13 cellular contexts compared by ENCODE assay signal in genomic region chr10:96541921-96542320, GRCh38. TPM values are rescaled to one million over a fixed set of nuclear protein-coding genes. Genes with fewer than 3 reads are reported as not detected.
"Had no signal": no experiment of that assay in that cellular context is flagged by ENCODE, and none has a peak within 500 bp of the region (broad histone marks: within the 10 kb centered on the region; RNA-seq: fewer than 3 reads in every experiment).

No MANE protein-coding gene starts in this region.

- H3K27ac ChIP-seq: brain microvascular endothelial cell, ovary, testis had no signal

- DNase-seq: activated naive CD4-positive, alpha-beta T cell treated with anti-CD3 and anti-CD28 coated beads, Interleukin-2, amount 10 ng/mL, durations not matched to agents 7 days and 5 days; brain microvascular endothelial cell; cerebellar nuclear complex; endodermal cell; hypothalamus; left cardiac atrium; ovary; stimulated activated CD4-positive, alpha-beta T cell treated with anti-CD3 and anti-CD28 coated beads, Interleukin-15, amount 100 ng/mL, for 24 hours; stimulated activated CD4-positive, alpha-beta T cell treated with anti-CD3 and anti-CD28 coated beads, Interleukin-4, amount 100 ng/mL, for 24 hours; stimulated activated naive CD8-positive, alpha-beta T cell treated with anti-CD3 and anti-CD28 coated beads, Interleukin-15, amount 100 ng/mL, for 72 hours; T-helper 2 cell; testis had no signal

- H3K9me3 ChIP-seq: ovary, testis had no signal

- H3K4me3 ChIP-seq: ovary, testis had no signal

- H3K36me3 ChIP-seq: ovary had no signal

- ATAC-seq: activated T-helper 17 cell treated with anti-CD3 and anti-CD28 coated beads, Interleukin-2, amount 50 U/mL, for 72 hours; left cardiac atrium; stimulated activated naive CD8-positive, alpha-beta T cell treated with anti-CD3 and anti-CD28 coated beads, Interleukin-15, amount 100 ng/mL, for 72 hours had no signal

- H3K27me3 ChIP-seq: brain microvascular endothelial cell, ovary, testis had no signal

- H3K4me1 ChIP-seq: testis had no signal

RNA-seq across cellular contexts. Expression of gene TLL2, which starts 28.2 kb away (rescaled TPM):
- total RNA-seq: activated T-helper 17 cell treated with anti-CD3 and anti-CD28 coated beads, Interleukin-2, amount 50 U/mL, for 72 hours had no signal
